In genomic region chr1:209746469-209747269, GRCh38 we compare ENCODE assay signal across 11 cellular contexts. TPM values are rescaled to one million over a fixed set of nuclear protein-coding genes. Genes with fewer than 3 reads are reported as not detected.
A peak's percentile ranks its signal among the peaks of the same experiment; 100 is the strongest.
DNase-seq lines count a peak whose midpoint lies in the region; ATAC-seq and TF ChIP-seq lines count a peak whose summit lies in the region.
"Had no signal": no experiment of that assay in that cellular context is flagged by ENCODE, and none has a peak within 500 bp of the region (broad histone marks: within the 10 kb centered on the region; RNA-seq: fewer than 3 reads in every experiment).

No MANE protein-coding gene starts in this region.

- H3K9me3 ChIP-seq in osteoblast (ENCODE audit: low read depth, low read length) = no peaks in the 10 kb centered on the region

- H3K27me3 ChIP-seq in osteoblast (ENCODE audit: insufficient read depth, low read length) = no peaks in the 10 kb centered on the region

- H3K4me3 Mint-ChIP-seq in activated naive CD4-positive, alpha-beta T cell treated with anti-CD3 and anti-CD28 coated beads, Interleukin-2, amount 10 ng/mL, durations not matched to agents 7 days and 5 days = no peak overlapping the region

- peak overlapping the region; percentile 25 for H3K27ac Mint-ChIP-seq in activated naive CD4-positive, alpha-beta T cell treated with anti-CD3 and anti-CD28 coated beads, Interleukin-2, amount 10 ng/mL, durations not matched to agents 7 days and 5 days
- H3K27ac Mint-ChIP-seq: HFFc6 had no signal

- no peaks in the 10 kb centered on the region for H3K36me3 ChIP-seq in osteoblast (ENCODE audit: insufficient read depth, low read length)

- CTCF ChIA-PET in activated naive CD4-positive, alpha-beta T cell treated with anti-CD3 and anti-CD28 coated beads, Interleukin-2, amount 10 ng/mL, durations not matched to agents 7 days and 5 days (lab: Charles Lee) = interaction anchor here (0.6 to 6.2 kb wide), 14 partner anchors 10 to 179 kb away, joined by 3 to 40 read pairs (median 3); partner anchors contain the start of gene CAMK1G

- H3K4me1 ChIP-seq in osteoblast (ENCODE audit: insufficient read depth, low read length) = peaks cover 26% of the 10 kb centered on the region

- peak overlapping the region; percentile 76 for H3K4me2 ChIP-seq in osteoblast (ENCODE audit: insufficient read depth, low read length)

- no peak overlapping the region for H3K4me3 ChIP-seq in cardiac fibroblast (replicated peaks in 1 of 2; ENCODE audit: low read depth in 2 of 2, low read length in 2 of 2)
- no peak overlapping the region for H3K4me3 ChIP-seq in osteoblast (ENCODE audit: insufficient read depth, low read length)

- peaks cover 71% of the 10 kb centered on the region for H3K4me1 Mint-ChIP-seq in activated naive CD4-positive, alpha-beta T cell treated with anti-CD3 and anti-CD28 coated beads, Interleukin-2, amount 10 ng/mL, durations not matched to agents 7 days and 5 days

- DNase-seq in activated naive CD4-positive, alpha-beta T cell treated with anti-CD3 and anti-CD28 coated beads, Interleukin-2, amount 10 ng/mL, durations not matched to agents 7 days and 5 days = no peak
- no peak for DNase-seq in activated naive CD4-positive, alpha-beta T cell treated with Interleukin-2 at 50 U/mL for 16 hours
- DNase-seq in OCI-M2 (lab: John Stamatoyannopoulos, UW; ENCODE audit: unreplicated experiment) (peak; percentile 51), cardiac fibroblast (ENCODE audit: low read depth in 2 of 2) (peak; percentile 30 to 50), osteoblast (ENCODE audit: insufficient read length, low spot score, missing footprints) (no peak), epidermal melanocyte (ENCODE audit: insufficient read length, low spot score) (no peak)
- DNase-seq: HFFc6 had no signal

- no peak overlapping the region for H2AFZ ChIP-seq in osteoblast (ENCODE audit: low read length)

- ATAC-seq in HG02884 (IDR thresholded peaks at IDR 0.05; ENCODE audit: unreplicated experiment) (no peak), GM18870 (IDR thresholded peaks at IDR 0.05; ENCODE audit: unreplicated experiment) (no peak)

- H4K20me1 ChIP-seq in osteoblast (ENCODE audit: insufficient read depth, low read length) = no peaks in the 10 kb centered on the region

- no peaks in the 10 kb centered on the region for H3K9me3 Mint-ChIP-seq in activated naive CD4-positive, alpha-beta T cell treated with anti-CD3 and anti-CD28 coated beads, Interleukin-2, amount 10 ng/mL, durations not matched to agents 7 days and 5 days
- H3K9me3 Mint-ChIP-seq: HFFc6; stimulated activated naive CD8-positive, alpha-beta T cell treated with anti-CD3 and anti-CD28 coated beads, Interleukin-15, amount 100 ng/mL, for 72 hours had no signal

- no peaks in the 10 kb centered on the region for H3K27me3 Mint-ChIP-seq in activated naive CD4-positive, alpha-beta T cell treated with anti-CD3 and anti-CD28 coated beads, Interleukin-2, amount 10 ng/mL, durations not matched to agents 7 days and 5 days
- H3K27me3 Mint-ChIP-seq: stimulated activated naive CD8-positive, alpha-beta T cell treated with anti-CD3 and anti-CD28 coated beads, Interleukin-15, amount 100 ng/mL, for 72 hours had no signal

- TF ChIP-seq CTCF in cardiac fibroblast (IDR thresholded peaks at IDR 0.05; ENCODE audit: low read depth, low read length) = no peak
- TF ChIP-seq CTCF in osteoblast (IDR thresholded peaks at IDR 0.05; ENCODE audit: extremely low read depth, low read depth, low read length) = no peak

- no peaks in the 10 kb centered on the region for H3K79me2 ChIP-seq in osteoblast (ENCODE audit: insufficient read depth, low read length)

- H3K36me3 Mint-ChIP-seq in activated naive CD4-positive, alpha-beta T cell treated with anti-CD3 and anti-CD28 coated beads, Interleukin-2, amount 10 ng/mL, durations not matched to agents 7 days and 5 days = no peaks in the 10 kb centered on the region

- no peak overlapping the region for H3K27ac ChIP-seq in osteoblast (ENCODE audit: low read depth, low read length)

RNA-seq across cellular contexts. Expression of gene TRAF3IP3, which starts 9.2 kb away (rescaled TPM):
- not detected in 2 replicates for total RNA-seq in osteoblast
- total RNA-seq: pulmonary artery endothelial cell had no signal

RNA-seq across cellular contexts. Expression of gene C1orf74, which starts 37.7 kb away (rescaled TPM):
- total RNA-seq in osteoblast = 2.5 and 3.5 TPM in 2 replicates

RNA-seq across cellular contexts. Expression of gene HSD11B1, which starts 42.0 kb away (rescaled TPM):
- total RNA-seq in osteoblast = 0.88 and 1.8 TPM in 2 replicates
- total RNA-seq: HFFc6 had no signal

RNA-seq across cellular contexts. Expression of gene IRF6, which starts 59.3 kb away (rescaled TPM):
- total RNA-seq in osteoblast = under 0.01 and 0.72 TPM in 2 replicates

Comparison
In these comparisons a context has a peak if more than half of its experiments do, and no peak if none do; other contexts are left out.
1. DNase-seq: peak in OCI-M2 (single experiment) and cardiac fibroblast (2 of 2); none in activated naive CD4-positive, alpha-beta T cell treated with anti-CD3 and anti-CD28 coated beads, Interleukin-2, amount 10 ng/mL, durations not matched to agents 7 days and 5 days (single experiment), activated naive CD4-positive, alpha-beta T cell treated with Interleukin-2 at 50 U/mL for 16 hours (single experiment), osteoblast (single experiment) and epidermal melanocyte (single experiment).